ENCODE assay signal across 10 cellular contexts in the genomic region with DNA sequence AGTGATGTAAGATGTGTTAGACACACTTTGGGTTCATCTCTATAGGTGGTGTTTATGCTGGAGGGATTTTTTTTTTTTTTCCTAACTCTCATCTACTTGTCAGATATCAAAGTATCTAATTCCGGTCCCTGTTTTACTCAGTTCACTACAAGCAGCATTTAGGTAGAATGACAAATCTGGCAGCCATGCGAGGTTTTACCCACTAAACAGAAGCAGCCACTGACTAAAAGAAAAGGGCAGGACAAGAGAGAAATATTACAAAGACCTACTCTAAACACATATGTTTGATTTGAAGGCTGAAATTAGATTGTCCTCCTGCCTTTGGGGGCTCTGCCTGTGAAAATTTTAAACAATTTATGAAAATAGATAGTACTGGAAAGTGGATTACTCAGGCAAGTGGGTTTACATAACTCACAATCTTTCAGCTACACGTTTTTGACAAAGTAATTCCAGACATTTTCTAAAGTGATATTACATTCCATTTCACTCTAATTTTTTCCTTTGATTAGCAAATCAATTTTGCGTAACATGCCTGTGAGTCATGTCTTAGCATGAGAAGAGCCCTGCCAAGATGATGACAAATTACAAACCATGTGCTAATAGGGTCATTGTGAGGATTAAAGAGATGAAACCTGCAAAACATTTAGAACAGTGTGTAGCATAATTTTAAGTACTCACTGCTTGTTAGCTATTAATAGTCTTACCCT.
DNase-seq lines count a peak whose midpoint lies in the region; ATAC-seq and TF ChIP-seq lines count a peak whose summit lies in the region.
"Had no signal": no experiment of that assay in that cellular context is flagged by ENCODE, and none has a peak within 500 bp of the region (broad histone marks: within the 10 kb centered on the region; RNA-seq: fewer than 3 reads in every experiment).

No MANE protein-coding gene starts in this region.

- peaks cover 0 to 4% (median 0%) of the 10 kb centered on the region in 5 donors for H3K4me1 ChIP-seq in subcutaneous abdominal adipose tissue (ENCODE audit: control insufficient read depth in 5 of 5, insufficient read depth in 5 of 5, low read length in 5 of 5)

- CTCF ChIA-PET in RWPE1 (lab: Yijun Ruan, JAX), result no interaction called here

- H3K4me3 ChIP-seq in subcutaneous abdominal adipose tissue (ENCODE audit: low read depth in 1 of 5, low read length in 5 of 5), result no peak overlapping the region

- no peak for TF ChIP-seq CTCF in RWPE1 (conservative IDR thresholded peaks at IDR 0.05; ENCODE audit: low read depth)

- POLR2A ChIA-PET in RWPE1 (lab: Yijun Ruan, JAX; ENCODE audit: low non-redundant PET), result no interaction called here

- H3K36me3 ChIP-seq in subcutaneous abdominal adipose tissue (ENCODE audit: control insufficient read depth in 5 of 5, insufficient read depth in 5 of 5, low read length in 5 of 5), result no peaks in the 10 kb centered on the region

- H3K9ac ChIP-seq in subcutaneous abdominal adipose tissue (ENCODE audit: low read length in 5 of 5), result no peak overlapping the region

- H3K27ac ChIP-seq in RWPE1 (no peak overlapping the region), subcutaneous abdominal adipose tissue (ENCODE audit: low read depth, low read length) (peak overlapping the region; percentile 50)

- no peaks in the 10 kb centered on the region for H3K27me3 ChIP-seq in subcutaneous abdominal adipose tissue (ENCODE audit: control insufficient read depth in 5 of 5, insufficient read depth in 4 of 5, low read length in 5 of 5)

- no peaks in the 10 kb centered on the region for H3K9me3 ChIP-seq in subcutaneous abdominal adipose tissue (ENCODE audit: control insufficient read depth in 5 of 5, low read length in 5 of 5)

- DNase-seq in H4 (ENCODE audit: low spot score) (peak; percentile 14), RWPE1 (ENCODE audit: low spot score) (peak; percentile 76), fibroblast of peridontal ligament (ENCODE audit: extremely low read depth) (peak; percentile 97), cerebellar nuclear complex (lab: John Stamatoyannopoulos, UW) (no peak)
- DNase-seq: activated B cell treated with CpG ODN at 0.5 μM for 24 hours, NCI-H1105 had no signal

- ATAC-seq in GM21381 (IDR thresholded peaks at IDR 0.05; ENCODE audit: unreplicated experiment) (no peak), GM18511 (IDR thresholded peaks at IDR 0.05; ENCODE audit: unreplicated experiment) (no peak)
- ATAC-seq: stimulated activated effector memory CD8-positive, alpha-beta T cell treated with anti-CD3 and anti-CD28 coated beads, Interleukin-12 subunit alpha, Interleukin-12 subunit beta, amount 100 ng/mL, for 72 hours had no signal

Comparison
In these comparisons a context has a peak if more than half of its experiments do, and no peak if none do; other contexts are left out.
1. DNase-seq: peak in H4 (single experiment), RWPE1 (single experiment) and fibroblast of peridontal ligament (single experiment); none in cerebellar nuclear complex (0 of 2).